Comparison of ENCODE assay signal across 1 cellular context in the genomic region with DNA sequence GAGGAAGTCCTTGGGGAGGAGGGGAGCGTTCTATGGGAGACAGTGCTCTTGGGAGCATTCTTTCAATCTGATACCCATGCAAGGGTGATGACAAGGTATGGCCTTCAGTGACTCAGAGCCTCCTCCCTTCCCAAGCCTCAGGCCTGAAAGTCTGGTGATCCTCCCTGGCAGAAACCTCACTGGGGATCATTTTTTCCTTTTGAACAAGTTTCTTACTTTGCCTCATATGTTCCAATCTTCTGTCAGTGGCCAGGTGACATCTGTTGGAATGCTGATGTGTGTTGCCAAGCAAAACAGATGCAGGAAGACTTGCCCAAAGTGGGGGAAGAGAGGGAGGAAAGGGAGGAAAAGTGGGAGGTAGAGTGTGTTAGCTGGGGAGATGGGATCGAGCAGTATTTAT.
TF ChIP-seq lines count a peak whose summit lies in the region.

No MANE protein-coding gene starts in this region.

TF ChIP-seq in SK-N-SH treated with all-trans-retinoic acid at 6 μM for 48 hours, 23 proteins besides CTCF, POLR2A, EP300 and RAD21 (continued from another document):
- TF ChIP-seq CREB5 (CRISPR knock-in tag; IDR thresholded peaks at IDR 0.05; ENCODE audit: low read depth) (no peak), TCF4 (CRISPR knock-in tag; IDR thresholded peaks at IDR 0.05; ENCODE audit: borderline replicate concordance) (no peak), ZFP3 (CRISPR knock-in tag; IDR thresholded peaks at IDR 0.05) (no peak), GLIS3 (CRISPR knock-in tag; IDR thresholded peaks at IDR 0.05) (no peak), ARNTL (CRISPR knock-in tag; IDR thresholded peaks at IDR 0.05; ENCODE audit: borderline replicate concordance, low read depth) (no peak), SNAI2 (CRISPR knock-in tag; IDR thresholded peaks at IDR 0.05) (no peak), ZNF70 (CRISPR knock-in tag; IDR thresholded peaks at IDR 0.05) (no peak), TOX (CRISPR knock-in tag; IDR thresholded peaks at IDR 0.05; ENCODE audit: borderline replicate concordance) (no peak), ESRRG (CRISPR knock-in tag; IDR thresholded peaks at IDR 0.05) (no peak), ISL1 (CRISPR knock-in tag; IDR thresholded peaks at IDR 0.05) (no peak), CSDC2 (CRISPR knock-in tag; IDR thresholded peaks at IDR 0.05) (no peak)
